Comparison of ENCODE assay signal across 19 cellular contexts in the genomic region with DNA sequence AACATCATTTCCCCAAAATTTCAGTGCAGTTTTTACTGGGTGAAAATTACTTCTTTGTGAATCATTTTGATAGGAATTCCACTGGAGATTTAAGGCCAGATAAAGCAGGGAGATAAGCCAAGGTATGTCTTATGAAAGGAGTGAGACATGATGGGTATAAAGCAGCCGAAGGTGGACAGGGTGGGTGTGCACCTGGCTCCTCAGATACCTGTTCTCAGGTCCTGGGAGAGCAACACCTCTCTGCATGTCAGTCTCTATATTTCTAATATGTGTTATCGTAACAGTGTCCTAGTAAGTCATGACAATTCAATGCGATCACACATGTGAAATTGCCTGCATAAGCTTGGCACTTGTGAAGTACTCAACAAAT.
DNase-seq lines count a peak whose midpoint lies in the region; ATAC-seq, FAIRE-seq and TF ChIP-seq lines count a peak whose summit lies in the region.
"Had no signal": no experiment of that assay in that cellular context is flagged by ENCODE, and none has a peak within 500 bp of the region (broad histone marks: within the 10 kb centered on the region; RNA-seq: fewer than 3 reads in every experiment).

No MANE protein-coding gene starts in this region.

- POLR2A ChIA-PET in Caco-2 (lab: Charles Lee), result no interaction called here

- CTCF ChIA-PET in Caco-2 (lab: Charles Lee), result no interaction called here
- CTCF ChIA-PET in mammary epithelial cell (lab: Charles Lee; ENCODE audit: low non-redundant PET), result no interaction called here

- peak overlapping the region; percentile 45 for H3K4me3 Mint-ChIP-seq in Caco-2 (ENCODE audit: unreplicated experiment)
- H3K4me3 Mint-ChIP-seq: CD4-positive, CD25-positive, alpha-beta regulatory T cell had no signal

- no peaks in the 10 kb centered on the region for H3K27me3 Mint-ChIP-seq in Caco-2 (ENCODE audit: insufficient read depth, unreplicated experiment)

- in situ Hi-C loops in mammary epithelial cell (cut with MboI; ENCODE audit: low sequenced_read_pairs in 2 of 2) (loop anchor here in 1 of 2 donors (25.0 kb wide), 1 partner anchor 1001 kb away; the partner anchor contains the start of gene ID2), gastrocnemius medialis (cut with MboI; ENCODE audit: low sequenced_read_pairs in 4 of 4) (no loop called here)

- intact Hi-C loops in Caco-2 (cut with micrococcal nuclease; ENCODE audit: unreplicated experiment), result loop anchor here (10.0 kb wide), 1 partner anchor 999 kb away; the partner anchor contains the start of gene ID2
- intact Hi-C loops in mammary epithelial cell (cut with micrococcal nuclease), result no loop called here
- intact Hi-C loops in gastrocnemius medialis (cut with DNase I; ENCODE audit: low total_unique reads), result no loop called here

- no peaks in the 10 kb centered on the region for H3K27me3 ChIP-seq in Caco-2 (replicated peaks; ENCODE audit: control insufficient read depth, insufficient read depth, low read length)
- no peaks in the 10 kb centered on the region for H3K27me3 ChIP-seq in mammary epithelial cell (ENCODE audit: insufficient read depth, low read length)
- no peaks in the 10 kb centered on the region for H3K27me3 ChIP-seq in osteoblast (ENCODE audit: insufficient read depth, low read length)
- no peaks in the 10 kb centered on the region for H3K27me3 ChIP-seq in gastrocnemius medialis
- H3K27me3 ChIP-seq: BLaER1 had no signal

- dilution Hi-C loops in mammary epithelial cell (cut with HindIII; ENCODE audit: low sequenced_read_pairs), result no loop called here

- H3K36me3 ChIP-seq in Caco-2 (ENCODE audit: control insufficient read depth, insufficient read depth, low read length), result no peaks in the 10 kb centered on the region
- H3K36me3 ChIP-seq in mammary epithelial cell (ENCODE audit: insufficient read depth, low read length), result no peaks in the 10 kb centered on the region
- no peaks in the 10 kb centered on the region for H3K36me3 ChIP-seq in osteoblast (ENCODE audit: insufficient read depth, low read length)
- no peaks in the 10 kb centered on the region for H3K36me3 ChIP-seq in gastrocnemius medialis
- H3K36me3 ChIP-seq: BLaER1 had no signal

- H3K4me1 ChIP-seq in Caco-2 (peaks cover 50% of the 10 kb centered on the region), mammary epithelial cell (ENCODE audit: insufficient read depth, low read length) (peaks cover 10% of the 10 kb centered on the region), osteoblast (ENCODE audit: insufficient read depth, low read length) (peaks cover 10% of the 10 kb centered on the region), gastrocnemius medialis (no peaks in the 10 kb centered on the region)

- H3K4me2 ChIP-seq in mammary epithelial cell (ENCODE audit: insufficient read depth, low read depth, low read length) (peak overlapping the region; percentile 42), osteoblast (ENCODE audit: insufficient read depth, low read length) (no peak overlapping the region)
- H3K4me2 ChIP-seq: BLaER1 had no signal

- no peak for ATAC-seq in gastrocnemius medialis
- ATAC-seq: Panc1 had no signal

- H4K20me1 ChIP-seq in mammary epithelial cell (ENCODE audit: insufficient read depth, low read length), result no peaks in the 10 kb centered on the region
- no peaks in the 10 kb centered on the region for H4K20me1 ChIP-seq in osteoblast (ENCODE audit: insufficient read depth, low read length)
- H4K20me1 ChIP-seq: BLaER1 had no signal

- BruUV-seq in Caco-2 (replicated peaks; lab: Mats Ljungman, UMichigan) (no TSS peak), mammary epithelial cell (replicated peaks; lab: Mats Ljungman, UMichigan) (no TSS peak)

- DNase-seq in Caco-2 (peak; percentile 37 to 63), HT-29 (ENCODE audit: low spot score) (peak; percentile 13), mammary epithelial cell (no peak), osteoblast (ENCODE audit: insufficient read length, low spot score, missing footprints) (no peak), NCI-H774 (lab: John Stamatoyannopoulos, UW) (no peak), gastrocnemius medialis (no peak), GM12892 (ENCODE audit: insufficient read length) (no peak)
- DNase-seq: CD4-positive, CD25-positive, alpha-beta regulatory T cell; NCI-H1105 treated with DMSO at 0.1 percent for 48 hours; NCI-H146; NCI-H1930; NCI-H526 treated with DMSO at 0.1 percent for 48 hours; SHP77 treated with DMSO at 0.1 percent for 48 hours had no signal

- H3K9me3 Mint-ChIP-seq in Caco-2 (ENCODE audit: unreplicated experiment), result peaks cover 32% of the 10 kb centered on the region

- H3K27ac ChIP-seq in mammary epithelial cell (ENCODE audit: insufficient read depth, low read depth, low read length), result no peak overlapping the region
- H3K27ac ChIP-seq in osteoblast (ENCODE audit: low read depth, low read length), result peak overlapping the region; percentile 2
- H3K27ac ChIP-seq in gastrocnemius medialis, result no peak overlapping the region
- H3K27ac ChIP-seq: BLaER1, HL-60, RWPE1 had no signal

- TF ChIP-seq POLR2A in gastrocnemius medialis (IDR thresholded peaks at IDR 0.05) (no peak), GM12892 (IDR thresholded peaks at IDR 0.05; ENCODE audit: low read depth, low read length) (no peak)

- H3K9ac ChIP-seq in mammary epithelial cell (ENCODE audit: insufficient read depth, low read length), result no peak overlapping the region
- H3K9ac ChIP-seq: BLaER1 had no signal

- no peaks in the 10 kb centered on the region for H3K79me2 ChIP-seq in mammary epithelial cell (ENCODE audit: insufficient read depth, low read length)
- no peaks in the 10 kb centered on the region for H3K79me2 ChIP-seq in osteoblast (ENCODE audit: insufficient read depth, low read length)

- no peak for TF ChIP-seq CTCF in Caco-2 (IDR thresholded peaks at IDR 0.05; ENCODE audit: insufficient read depth in 1 of 2, low read depth in 1 of 2, low read length in 1 of 2, severe bottlenecking in 1 of 2, unreplicated experiment in 1 of 2)
- TF ChIP-seq CTCF in mammary epithelial cell (conservative IDR thresholded peaks at IDR 0.05 in 1 of 2, IDR thresholded peaks at IDR 0.05 in 1 of 2; ENCODE audit: extremely low read depth in 1 of 2, insufficient read depth in 1 of 2, low read depth in 1 of 2, low read length in 2 of 2), result no peak
- TF ChIP-seq CTCF in osteoblast (IDR thresholded peaks at IDR 0.05; ENCODE audit: extremely low read depth, low read depth, low read length), result no peak
- no peak for TF ChIP-seq CTCF in gastrocnemius medialis (IDR thresholded peaks at IDR 0.05 in 4 of 5, conservative IDR thresholded peaks at IDR 0.05 in 1 of 5)

- H3K27ac Mint-ChIP-seq in Caco-2 (ENCODE audit: unreplicated experiment), result peak overlapping the region; percentile 96
- H3K27ac Mint-ChIP-seq: CD4-positive, CD25-positive, alpha-beta regulatory T cell had no signal

- H3K9me3 ChIP-seq in Caco-2 (no peaks in the 10 kb centered on the region), mammary epithelial cell (replicated peaks; ENCODE audit: insufficient read depth, low read length) (no peaks in the 10 kb centered on the region), osteoblast (ENCODE audit: low read depth, low read length) (no peaks in the 10 kb centered on the region), gastrocnemius medialis (no peaks in the 10 kb centered on the region)
- H3K9me3 ChIP-seq: BLaER1 had no signal

- no peak for FAIRE-seq in GM12892 (lab: Jason Lieb, UNC)
- FAIRE-seq: G401.6, H54 had no signal

- 78% methylated on average over 3 of the region's 3 CpGs for WGBS in mammary epithelial cell (ENCODE audit: low coverage, missing lambda C conversion rate)

- H3K4me1 Mint-ChIP-seq in Caco-2 (ENCODE audit: low read depth, unreplicated experiment), result peaks cover 36% of the 10 kb centered on the region
- H3K4me1 Mint-ChIP-seq: CD4-positive, CD25-positive, alpha-beta regulatory T cell had no signal

- H3K4me3 ChIP-seq in Caco-2 (ENCODE audit: low read depth, low read length), result no peak overlapping the region
- H3K4me3 ChIP-seq in mammary epithelial cell (replicated peaks in 1 of 3; ENCODE audit: insufficient read depth in 1 of 3, low read depth in 2 of 3, low read length in 3 of 3), result no peak overlapping the region
- H3K4me3 ChIP-seq in osteoblast (ENCODE audit: insufficient read depth, low read length), result no peak overlapping the region
- no peak overlapping the region for H3K4me3 ChIP-seq in gastrocnemius medialis
- H3K4me3 ChIP-seq: BLaER1 had no signal

- H2AFZ ChIP-seq in mammary epithelial cell (ENCODE audit: low read depth, low read length), result peak overlapping the region; percentile 34
- no peak overlapping the region for H2AFZ ChIP-seq in osteoblast (ENCODE audit: low read length)

- peaks cover 6% of the 10 kb centered on the region for H3K36me3 Mint-ChIP-seq in Caco-2 (ENCODE audit: insufficient read depth, unreplicated experiment)
- H3K36me3 Mint-ChIP-seq: CD4-positive, CD25-positive, alpha-beta regulatory T cell had no signal

Comparison
In these comparisons a context has a peak if more than half of its experiments do, and no peak if none do; other contexts are left out.
1. DNase-seq: peak in Caco-2 (2 of 2) and HT-29 (single experiment); none in mammary epithelial cell (single experiment), osteoblast (single experiment), NCI-H774 (single experiment), gastrocnemius medialis (0 of 2) and GM12892 (single experiment).